15 cellular contexts compared by ENCODE assay signal in the genomic region with DNA sequence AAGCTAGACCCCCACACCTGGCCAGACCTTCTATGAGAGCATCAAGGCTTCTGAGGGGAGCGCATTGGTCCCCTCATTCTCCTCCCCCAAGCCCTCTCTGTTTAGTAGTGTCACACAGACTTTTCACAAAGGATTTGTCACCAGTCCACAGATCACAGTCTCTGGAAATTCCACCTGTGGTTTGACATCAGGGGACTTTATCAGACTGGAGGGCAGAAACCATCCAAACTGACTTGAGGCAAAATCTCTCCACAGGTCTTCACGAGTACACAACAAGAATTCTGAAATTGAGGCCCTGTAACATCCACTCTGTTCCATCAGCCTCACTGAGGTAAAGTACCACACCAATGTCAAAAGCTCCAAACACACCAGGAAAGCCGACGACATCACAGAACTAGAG.
A peak's percentile ranks its signal among the peaks of the same experiment; 100 is the strongest.
DNase-seq lines count a peak whose midpoint lies in the region; ATAC-seq, FAIRE-seq and TF ChIP-seq lines count a peak whose summit lies in the region.
"Had no signal": no experiment of that assay in that cellular context is flagged by ENCODE, and none has a peak within 500 bp of the region (broad histone marks: within the 10 kb centered on the region; RNA-seq: fewer than 3 reads in every experiment).

No MANE protein-coding gene starts in this region.

- no peak for TF ChIP-seq EP300 in HepG2 (IDR thresholded peaks at IDR 0.05; ENCODE audit: low read depth in 2 of 2, low read length in 2 of 2)
- no peak for TF ChIP-seq EP300 in HepG2 (CRISPR knock-in tag; IDR thresholded peaks at IDR 0.05; ENCODE audit: borderline replicate concordance)

- TF ChIP-seq CTCF in HepG2 (CRISPR knock-in tag; IDR thresholded peaks at IDR 0.05) (no peak), right lobe of liver (IDR thresholded peaks at IDR 0.05) (no peak), OCI-LY7 (conservative IDR thresholded peaks at IDR 0.05; ENCODE audit: low read length) (no peak)

- H3K9ac ChIP-seq in HepG2 (ENCODE audit: insufficient read depth, low read depth, low read length) (no peak overlapping the region), subcutaneous abdominal adipose tissue (ENCODE audit: low read length in 5 of 5) (no peak overlapping the region)
- H3K9ac ChIP-seq: SK-N-SH had no signal

- CTCF ChIA-PET in HepG2 (lab: Yijun Ruan, JAX; ENCODE audit: low intra/inter-chr PET ratio, low total read pairs), result no interaction called here
- CTCF ChIA-PET in OCI-LY7 (lab: Charles Lee; ENCODE audit: unreplicated experiment), result no interaction called here

- peaks cover 10% of the 10 kb centered on the region for H3K4me1 ChIP-seq in HepG2 (ENCODE audit: insufficient read depth, low read length)
- no peaks in the 10 kb centered on the region for H3K4me1 ChIP-seq in right lobe of liver
- H3K4me1 ChIP-seq in OCI-LY7 (ENCODE audit: insufficient read depth, low read length, poor library complexity, severe bottlenecking), result peaks cover 82% of the 10 kb centered on the region
- H3K4me1 ChIP-seq in subcutaneous abdominal adipose tissue (ENCODE audit: control insufficient read depth in 5 of 5, insufficient read depth in 5 of 5, low read length in 5 of 5), result peaks cover 6 to 50% (median 42%) of the 10 kb centered on the region in 5 donors
- H3K4me1 ChIP-seq: sigmoid colon had no signal

- H3K4me3 ChIP-seq in HepG2 (replicated peaks in 1 of 3; ENCODE audit: insufficient read depth in 1 of 3, low read depth in 2 of 3, low read length in 3 of 3), result no peak overlapping the region
- no peak overlapping the region for H3K4me3 ChIP-seq in right lobe of liver
- peak overlapping the region; percentile 30 for H3K4me3 ChIP-seq in OCI-LY7 (ENCODE audit: low read depth, low read length, poor library complexity, severe bottlenecking)
- no peak overlapping the region for H3K4me3 ChIP-seq in subcutaneous abdominal adipose tissue (ENCODE audit: low read depth in 1 of 5, low read length in 5 of 5)
- H3K4me3 ChIP-seq: PC-9, sigmoid colon had no signal

- no peak for DNase-seq in HepG2 (ENCODE audit: low spot score)
- DNase-seq in right lobe of liver, result no peak
- DNase-seq in OCI-LY7 (ENCODE audit: low spot score), result no peak
- no peak for DNase-seq in activated naive CD8-positive, alpha-beta T cell treated with anti-CD3 and anti-CD28 coated beads, Interleukin-2, amount 10 ng/mL, durations not matched to agents 7 days and 5 days
- no peak for DNase-seq in CD1c-positive myeloid dendritic cell (ENCODE audit: extremely low spot score)
- DNase-seq in pons (ENCODE audit: low spot score), result no peak
- DNase-seq: cerebellar nuclear complex, mesendoderm, NCI-H1436 treated with DMSO at 0.1 percent for 48 hours, nucleus accumbens, PC-9, sigmoid colon, SK-N-SH had no signal

- ATAC-seq in HepG2 (no peak), right lobe of liver (no peak), HG03378 (IDR thresholded peaks at IDR 0.05; ENCODE audit: unreplicated experiment) (no peak)
- no peak for ATAC-seq in activated naive CD8-positive, alpha-beta T cell treated with anti-CD3 and anti-CD28 coated beads, Interleukin-2, amount 10 ng/mL, durations not matched to agents 7 days and 5 days (ENCODE audit: low read depth)

- H3K4me1 Mint-ChIP-seq in activated naive CD8-positive, alpha-beta T cell treated with anti-CD3 and anti-CD28 coated beads, Interleukin-2, amount 10 ng/mL, durations not matched to agents 7 days and 5 days, result peaks cover 49% of the 10 kb centered on the region

- peak; percentile 23 for FAIRE-seq in HepG2 (lab: Jason Lieb, UNC)

- no peaks in the 10 kb centered on the region for H4K20me1 ChIP-seq in HepG2 (ENCODE audit: insufficient read depth, low read length)
- H4K20me1 ChIP-seq in OCI-LY7 (ENCODE audit: insufficient read depth, low read length), result no peaks in the 10 kb centered on the region

- no peaks in the 10 kb centered on the region for H3K27me3 Mint-ChIP-seq in activated naive CD8-positive, alpha-beta T cell treated with anti-CD3 and anti-CD28 coated beads, Interleukin-2, amount 10 ng/mL, durations not matched to agents 7 days and 5 days

- H3K4me3 Mint-ChIP-seq in activated naive CD8-positive, alpha-beta T cell treated with anti-CD3 and anti-CD28 coated beads, Interleukin-2, amount 10 ng/mL, durations not matched to agents 7 days and 5 days, result peak overlapping the region; percentile 10

- no peak for TF ChIP-seq POLR2A in HepG2 (IDR thresholded peaks at IDR 0.05; ENCODE audit: insufficient read depth in 1 of 2, low read depth in 2 of 2, low read length in 2 of 2)
- TF ChIP-seq POLR2A in right lobe of liver (IDR thresholded peaks at IDR 0.05), result no peak

- H3K36me3 Mint-ChIP-seq in activated naive CD8-positive, alpha-beta T cell treated with anti-CD3 and anti-CD28 coated beads, Interleukin-2, amount 10 ng/mL, durations not matched to agents 7 days and 5 days, result peaks cover 15% of the 10 kb centered on the region

- H3K36me3 ChIP-seq in HepG2 (replicated peaks in 1 of 2; ENCODE audit: control insufficient read depth in 1 of 2, insufficient read depth in 2 of 2, low read length in 2 of 2), result no peaks in the 10 kb centered on the region
- no peaks in the 10 kb centered on the region for H3K36me3 ChIP-seq in right lobe of liver
- H3K36me3 ChIP-seq in OCI-LY7 (ENCODE audit: insufficient read depth, low read length), result peaks cover 11% of the 10 kb centered on the region
- H3K36me3 ChIP-seq in subcutaneous abdominal adipose tissue (ENCODE audit: control insufficient read depth in 5 of 5, insufficient read depth in 5 of 5, low read length in 5 of 5), result no peaks in the 10 kb centered on the region
- H3K36me3 ChIP-seq: sigmoid colon had no signal

- BruUV-seq in HepG2 (replicated peaks; lab: Mats Ljungman, UMichigan) (no TSS peak), OCI-LY7 (replicated peaks; lab: Mats Ljungman, UMichigan) (no TSS peak)

- H3K9me2 ChIP-seq in OCI-LY7 (ENCODE audit: insufficient read depth, low read length), result no peaks in the 10 kb centered on the region
- H3K9me2 ChIP-seq: SK-N-SH had no signal

- intact Hi-C loops in HepG2 (cut with micrococcal nuclease; ENCODE audit: unreplicated experiment), result no loop called here
- intact Hi-C loops in right lobe of liver (cut with DNase I), result no loop called here
- intact Hi-C loops in OCI-LY7 (cut with micrococcal nuclease; ENCODE audit: unreplicated experiment), result loop anchor here (5.0 to 10.0 kb wide), 3 partner anchors 37 to 90 kb away; no protein-coding TSS in a partner anchor

- WGBS in HepG2 (ENCODE audit: low lambda C conversion rate), result 100% methylated on average over 3 of the region's 4 CpGs
- WGBS in right lobe of liver (ENCODE audit: insufficient coverage, low coverage, low lambda C conversion rate, missing lambda C conversion rate), result 79% methylated on average over 4 of the region's 4 CpGs

- H3K27me3 ChIP-seq in HepG2 (ENCODE audit: control insufficient read depth in 1 of 2, insufficient read depth in 2 of 2, low read length in 2 of 2) (no peaks in the 10 kb centered on the region), right lobe of liver (no peaks in the 10 kb centered on the region), subcutaneous abdominal adipose tissue (ENCODE audit: control insufficient read depth in 5 of 5, insufficient read depth in 4 of 5, low read length in 5 of 5) (peaks cover 0 to 2% (median 0%) of the 10 kb centered on the region in 5 donors)
- H3K27me3 ChIP-seq: sigmoid colon had no signal

- peak overlapping the region; percentile 33 for H3K27ac Mint-ChIP-seq in activated naive CD8-positive, alpha-beta T cell treated with anti-CD3 and anti-CD28 coated beads, Interleukin-2, amount 10 ng/mL, durations not matched to agents 7 days and 5 days

- H3K27ac ChIP-seq in HepG2 (ENCODE audit: extremely low read length, insufficient read depth, low read length), result no peak overlapping the region
- no peak overlapping the region for H3K27ac ChIP-seq in right lobe of liver
- H3K27ac ChIP-seq in OCI-LY7 (ENCODE audit: low read depth, low read length, poor library complexity, severe bottlenecking), result peak overlapping the region; percentile 100
- peak overlapping the region; percentile 72 for H3K27ac ChIP-seq in subcutaneous abdominal adipose tissue (ENCODE audit: low read depth, low read length)
- H3K27ac ChIP-seq: PC-9, sigmoid colon had no signal

- H3K79me2 ChIP-seq in HepG2 (ENCODE audit: insufficient read depth, low read length), result no peaks in the 10 kb centered on the region
- peaks cover 42% of the 10 kb centered on the region for H3K79me2 ChIP-seq in OCI-LY7 (ENCODE audit: insufficient read depth, low read depth, low read length)

- H3K9me3 Mint-ChIP-seq in activated naive CD8-positive, alpha-beta T cell treated with anti-CD3 and anti-CD28 coated beads, Interleukin-2, amount 10 ng/mL, durations not matched to agents 7 days and 5 days, result no peaks in the 10 kb centered on the region

- in situ Hi-C loops in HepG2 (cut with HindIII; ENCODE audit: extremely low pct_ligation_motif_present, low pct_unique_long_range_greater_than_20kb), result no loop called here

- H3K9me3 ChIP-seq in HepG2 (ENCODE audit: low read length), result no peaks in the 10 kb centered on the region
- no peaks in the 10 kb centered on the region for H3K9me3 ChIP-seq in right lobe of liver
- H3K9me3 ChIP-seq in OCI-LY7 (ENCODE audit: low read length), result no peaks in the 10 kb centered on the region
- H3K9me3 ChIP-seq in subcutaneous abdominal adipose tissue (ENCODE audit: control insufficient read depth in 5 of 5, low read length in 5 of 5), result no peaks in the 10 kb centered on the region
- H3K9me3 ChIP-seq: sigmoid colon, SK-N-SH had no signal

- POLR2A ChIA-PET in HepG2 (lab: Yijun Ruan, JAX) (no interaction called here), OCI-LY7 (lab: Charles Lee) (interaction anchor here (1.4 to 3.5 kb wide), 6 partner anchors 18 to 65 kb away, joined by 3 to 15 read pairs (median 6); no protein-coding TSS in a partner anchor)
- POLR2A ChIA-PET in activated naive CD8-positive, alpha-beta T cell treated with anti-CD3 and anti-CD28 coated beads, Interleukin-2, amount 10 ng/mL, durations not matched to agents 7 days and 5 days (lab: Charles Lee), result interaction anchor here (1.5 kb wide), 1 partner anchor 25 kb away, joined by 3 read pairs; no protein-coding TSS in a partner anchor

- no peak overlapping the region for H2AFZ ChIP-seq in HepG2 (ENCODE audit: low read length)
- H2AFZ ChIP-seq in OCI-LY7 (ENCODE audit: low read length), result no peak overlapping the region; the same call in 1 of the 2 replicates
- H2AFZ ChIP-seq: PC-9 had no signal

- TF ChIP-seq RAD21 in HepG2 (CRISPR knock-in tag; IDR thresholded peaks at IDR 0.05), result no peak

- no peak overlapping the region for H3K4me2 ChIP-seq in HepG2 (ENCODE audit: low read depth, low read length)
- peak overlapping the region; percentile 94 for H3K4me2 ChIP-seq in OCI-LY7 (ENCODE audit: low read length)
- H3K4me2 ChIP-seq: PC-9, SK-N-SH had no signal

TF ChIP-seq in HepG2, 621 proteins besides CTCF, POLR2A, EP300 and RAD21 (continues in another document):
- no peak for TF ChIP-seq PHF21A (CRISPR knock-in tag; IDR thresholded peaks at IDR 0.05)
- no peak for TF ChIP-seq SRSF1 (optimal IDR thresholded peaks at IDR 0.05; ENCODE audit: low read depth, low read length)
- TF ChIP-seq FOXP1 (IDR thresholded peaks at IDR 0.05), result no peak
- no peak for TF ChIP-seq FOXP1 (CRISPR knock-in tag; IDR thresholded peaks at IDR 0.05)

Comparison
In these comparisons a context has a peak if more than half of its experiments do, and no peak if none do; other contexts are left out.
1. H3K27ac ChIP-seq: peak in OCI-LY7 (single experiment) and subcutaneous abdominal adipose tissue (single experiment); none in HepG2 (single experiment) and right lobe of liver (0 of 3).